In the genomic region with DNA sequence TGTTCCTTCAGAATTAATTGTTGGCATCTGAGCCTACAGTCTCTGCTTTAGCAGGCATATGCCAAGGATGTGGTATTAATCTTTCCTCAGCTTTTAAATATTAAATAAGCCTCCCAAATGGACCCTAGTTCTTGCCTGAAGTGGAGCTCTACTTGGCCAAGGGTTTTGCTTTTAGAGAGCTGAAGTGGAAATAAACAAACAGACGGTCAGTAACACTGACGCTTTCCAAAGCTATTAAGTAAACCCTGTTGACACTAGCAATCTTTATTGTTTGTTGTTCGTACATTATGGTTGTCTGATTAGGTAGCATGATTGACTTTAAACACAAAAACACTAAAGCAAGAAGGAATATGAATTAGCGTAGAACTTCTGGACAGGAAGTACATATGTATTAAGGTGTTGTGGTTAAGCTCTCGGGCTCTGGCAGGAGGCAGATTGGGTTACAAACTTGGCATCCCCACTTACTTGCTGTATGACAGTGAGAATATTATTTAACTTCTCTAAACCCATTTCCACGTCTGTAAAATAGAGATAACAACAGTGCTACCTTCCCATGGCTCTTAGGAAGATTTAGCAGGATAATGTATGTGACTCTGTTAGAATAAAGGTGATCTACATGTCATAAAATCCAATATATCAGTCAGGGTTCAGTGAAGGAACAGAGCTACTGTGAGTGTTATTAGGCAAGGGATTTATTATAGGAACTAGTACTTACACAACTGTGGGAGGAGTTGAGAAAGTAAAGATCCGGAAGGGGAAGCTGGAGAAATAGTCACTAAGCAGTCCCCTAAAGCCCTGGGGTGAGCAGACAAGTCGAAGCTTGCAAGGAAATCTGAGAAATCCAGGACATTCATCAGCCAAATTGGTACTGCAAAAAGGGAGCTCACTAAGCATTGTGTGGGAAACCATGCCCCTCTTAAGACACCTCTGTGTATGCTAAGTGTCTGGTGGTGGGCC, we compare ENCODE assay signal across 8 cellular contexts.
A peak's percentile ranks its signal among the peaks of the same experiment; 100 is the strongest.
DNase-seq lines count a peak whose midpoint lies in the region; ATAC-seq, FAIRE-seq and TF ChIP-seq lines count a peak whose summit lies in the region.

No MANE protein-coding gene starts in this region.

- DNase-seq in A673 (ENCODE audit: low spot score) (peak; percentile 58), SIG-M5 (lab: John Stamatoyannopoulos, UW) (peak; percentile 64), keratinocyte (ENCODE audit: low read depth, low spot score) (peak; percentile 78), T1000 (lab: John Stamatoyannopoulos, UW) (no peak), GOT3 (lab: John Stamatoyannopoulos, UW) (no peak), HuH-7 (ENCODE audit: low spot score) (no peak)

- no TSS peak for BruUV-seq in A673 (replicated peaks; lab: Mats Ljungman, UMichigan)

- H3K9me3 ChIP-seq in A673 (ENCODE audit: low read depth, low read length, poor library complexity, severe bottlenecking) (no peaks in the 10 kb centered on the region), keratinocyte (ENCODE audit: control insufficient read depth, low read depth, low read length) (no peaks in the 10 kb centered on the region)

- H3K9me1 ChIP-seq in keratinocyte (ENCODE audit: control insufficient read depth, extremely low read depth, insufficient read depth, low read length), result no peaks in the 10 kb centered on the region

- no peaks in the 10 kb centered on the region for H3K36me3 ChIP-seq in A673 (ENCODE audit: insufficient read depth, low read length, poor library complexity, severe bottlenecking)
- no peaks in the 10 kb centered on the region for H3K36me3 ChIP-seq in keratinocyte (ENCODE audit: control insufficient read depth in 2 of 2, extremely low read depth in 1 of 2, insufficient read depth in 2 of 2, low read length in 2 of 2)

- H3K27me3 ChIP-seq in A673 (replicated peaks; ENCODE audit: insufficient read depth, low read depth, low read length, poor library complexity) (no peaks in the 10 kb centered on the region), keratinocyte (ENCODE audit: control insufficient read depth, extremely low read depth, insufficient read depth, low read length) (no peaks in the 10 kb centered on the region)

- H3K4me1 ChIP-seq in A673 (ENCODE audit: insufficient read depth, low read length, poor library complexity, severe bottlenecking) (peaks cover 10% of the 10 kb centered on the region), keratinocyte (ENCODE audit: control insufficient read depth, extremely low read depth, insufficient read depth, low read length) (peaks cover 14% of the 10 kb centered on the region)

- dilution Hi-C loops in keratinocyte (cut with MboI; ENCODE audit: extremely low pct_ligation_motif_present, low sequenced_read_pairs), result no loop called here

- H3K27ac ChIP-seq in A673 (ENCODE audit: low read depth, low read length, poor library complexity, severe bottlenecking), result peak overlapping the region; percentile 53
- peak overlapping the region; percentile 54 for H3K27ac ChIP-seq in keratinocyte (ENCODE audit: control insufficient read depth, insufficient read depth, low read length)

- POLR2A ChIA-PET in A673 (lab: Charles Lee; ENCODE audit: low non-redundant PET), result no interaction called here

- no peaks in the 10 kb centered on the region for H4K20me1 ChIP-seq in keratinocyte (ENCODE audit: control insufficient read depth, extremely low read depth, insufficient read depth, low read length)

- peak; percentile 86 for FAIRE-seq in keratinocyte (lab: Jason Lieb, UNC)

- peak overlapping the region; percentile 67 for H3K4me2 ChIP-seq in keratinocyte (ENCODE audit: control insufficient read depth, extremely low read depth, insufficient read depth, low read depth, low read length)

- intact Hi-C loops in A673 (cut with micrococcal nuclease; ENCODE audit: unreplicated experiment), result no loop called here

- peak; percentile 54 for ATAC-seq in HG02852 (IDR thresholded peaks at IDR 0.05; ENCODE audit: unreplicated experiment)
- no peak for ATAC-seq in HG03108 (IDR thresholded peaks at IDR 0.05; ENCODE audit: unreplicated experiment)

- peak overlapping the region; percentile 86 for H2AFZ ChIP-seq in keratinocyte (ENCODE audit: control insufficient read depth, low read length)

- peak overlapping the region; percentile 26 for H3K9ac ChIP-seq in keratinocyte (ENCODE audit: control insufficient read depth, extremely low read depth, insufficient read depth, low read length)

- no peak overlapping the region for H3K4me3 ChIP-seq in A673 (ENCODE audit: low read depth, low read length, poor library complexity, severe bottlenecking)
- H3K4me3 ChIP-seq in keratinocyte (ENCODE audit: control insufficient read depth in 2 of 3, extremely low read depth in 1 of 3, insufficient read depth in 2 of 3, low read depth in 1 of 3, low read length in 3 of 3), result peak overlapping the region in 1 of 3 experiments; percentile 20

- H3K79me2 ChIP-seq in keratinocyte (ENCODE audit: control insufficient read depth, insufficient read depth, low read length), result no peaks in the 10 kb centered on the region

- CTCF ChIA-PET in A673 (lab: Charles Lee), result no interaction called here

- TF ChIP-seq CTCF in A673 (conservative IDR thresholded peaks at IDR 0.05; ENCODE audit: low read depth, low read length), result no peak
- no peak for TF ChIP-seq CTCF in keratinocyte (optimal IDR thresholded peaks at IDR 0.05 in 1 of 3, IDR thresholded peaks at IDR 0.05 in 1 of 3, conservative IDR thresholded peaks at IDR 0.05 in 1 of 3; ENCODE audit: extremely low read depth in 1 of 3, insufficient read depth in 2 of 3, low read length in 3 of 3)

Comparison
In these comparisons a context has a peak if more than half of its experiments do, and no peak if none do; other contexts are left out.
1. DNase-seq: peak in A673 (single experiment), SIG-M5 (single experiment) and keratinocyte (single experiment); none in T1000 (single experiment), GOT3 (single experiment) and HuH-7 (single experiment).